Comparison of ENCODE assay signal across 21 cellular contexts in genomic region chr11:123425367-123425766, GRCh38. TPM values are rescaled to one million over a fixed set of nuclear protein-coding genes. Genes with fewer than 3 reads are reported as not detected.
DNase-seq lines count a peak whose midpoint lies in the region; ATAC-seq, FAIRE-seq and TF ChIP-seq lines count a peak whose summit lies in the region.
"Had no signal": no experiment of that assay in that cellular context is flagged by ENCODE, and none has a peak within 500 bp of the region (broad histone marks: within the 10 kb centered on the region; RNA-seq: fewer than 3 reads in every experiment).

No MANE protein-coding gene starts in this region.

- no peaks in the 10 kb centered on the region for H3K79me2 ChIP-seq in HepG2 (ENCODE audit: insufficient read depth, low read length)

- H3K27me3 ChIP-seq in HepG2 (ENCODE audit: control insufficient read depth in 1 of 2, insufficient read depth in 2 of 2, low read length in 2 of 2) (peaks cover 4 to 28% of the 10 kb centered on the region in 2 experiments), right lobe of liver (no peaks in the 10 kb centered on the region), bronchial epithelial cell (ENCODE audit: control insufficient read depth, insufficient read depth, low read length) (peaks cover 19% of the 10 kb centered on the region)

- H3K9me3 ChIP-seq in HepG2 (ENCODE audit: low read length) (no peaks in the 10 kb centered on the region), right lobe of liver (no peaks in the 10 kb centered on the region)
- H3K9me3 ChIP-seq: HAP-1 had no signal

- H3K27me3 Mint-ChIP-seq in effector memory CD8-positive, alpha-beta T cell = peaks cover 30 to 35% of the 10 kb centered on the region in 2 donors

- no peak overlapping the region for H3K4me3 Mint-ChIP-seq in effector memory CD8-positive, alpha-beta T cell
- H3K4me3 Mint-ChIP-seq: B cell; CD14-positive monocyte; CD8-positive, alpha-beta T cell had no signal

- ATAC-seq in HepG2 (no peak), right lobe of liver (no peak)
- ATAC-seq in effector memory CD8-positive, alpha-beta T cell (replicated peaks) = no peak
- ATAC-seq: CD8-positive, alpha-beta T cell had no signal

- POLR2A ChIA-PET in HepG2 (lab: Yijun Ruan, JAX) = no interaction called here

- DNase-seq in HepG2 (ENCODE audit: low spot score) (no peak), right lobe of liver (no peak), OCI-M1 (lab: John Stamatoyannopoulos, UW) (peak; percentile 44), bronchial epithelial cell (ENCODE audit: low read depth) (no peak), NK-92 (lab: John Stamatoyannopoulos, UW; ENCODE audit: unreplicated experiment) (no peak), NCI-H1436 (lab: John Stamatoyannopoulos, UW) (no peak)
- DNase-seq in effector memory CD8-positive, alpha-beta T cell = no peak
- DNase-seq: CD8-positive, alpha-beta T cell; COR-L47; DMS153; DMS79 treated with DMSO at 0.1 percent for 48 hours; EL had no signal

- H3K4me1 ChIP-seq in HepG2 (ENCODE audit: insufficient read depth, low read length) (no peaks in the 10 kb centered on the region), right lobe of liver (no peaks in the 10 kb centered on the region)

- no peak overlapping the region for H3K9ac ChIP-seq in HepG2 (ENCODE audit: insufficient read depth, low read depth, low read length)

- no peaks in the 10 kb centered on the region for H3K36me3 Mint-ChIP-seq in effector memory CD8-positive, alpha-beta T cell (ENCODE audit: insufficient read depth)
- H3K36me3 Mint-ChIP-seq: CD8-positive, alpha-beta T cell had no signal

- FAIRE-seq in HepG2 (lab: Jason Lieb, UNC) (no peak), bronchial epithelial cell (lab: Jason Lieb, UNC) (peak; percentile 91)
- FAIRE-seq: A204.1, D721Med, G401.6, GM19239, H1, HTR-8/SVneo had no signal

- no peak overlapping the region for H2AFZ ChIP-seq in HepG2 (ENCODE audit: low read length)

- TF ChIP-seq RAD21 in HepG2 (CRISPR knock-in tag; IDR thresholded peaks at IDR 0.05) = no peak

- H3K4me1 Mint-ChIP-seq in effector memory CD8-positive, alpha-beta T cell (ENCODE audit: low read depth in 2 of 2) = peaks cover 7 to 10% of the 10 kb centered on the region in 2 donors

- no peak overlapping the region for H3K4me2 ChIP-seq in HepG2 (ENCODE audit: low read depth, low read length)

- TF ChIP-seq EP300 in HepG2 (IDR thresholded peaks at IDR 0.05; ENCODE audit: low read depth in 2 of 2, low read length in 2 of 2) (no peak), HepG2 (CRISPR knock-in tag; IDR thresholded peaks at IDR 0.05; ENCODE audit: borderline replicate concordance) (no peak)

- TF ChIP-seq CTCF in HepG2 (CRISPR knock-in tag; IDR thresholded peaks at IDR 0.05) (no peak), right lobe of liver (IDR thresholded peaks at IDR 0.05) (no peak), bronchial epithelial cell (IDR thresholded peaks at IDR 0.05; ENCODE audit: insufficient read depth, low read length, severe bottlenecking) (no peak)

- 0% methylated on average over 1 of the region's 4 CpGs for WGBS in HepG2 (ENCODE audit: low lambda C conversion rate)
- WGBS in right lobe of liver (ENCODE audit: insufficient coverage, low coverage, low lambda C conversion rate, missing lambda C conversion rate) = 22% methylated on average over 4 of the region's 4 CpGs

- in situ Hi-C loops in HepG2 (cut with HindIII; ENCODE audit: extremely low pct_ligation_motif_present, low pct_unique_long_range_greater_than_20kb) = no loop called here

- no peaks in the 10 kb centered on the region for H4K20me1 ChIP-seq in HepG2 (ENCODE audit: insufficient read depth, low read length)

- TF ChIP-seq POLR2A in HepG2 (IDR thresholded peaks at IDR 0.05; ENCODE audit: insufficient read depth in 1 of 2, low read depth in 2 of 2, low read length in 2 of 2) = no peak
- no peak for TF ChIP-seq POLR2A in right lobe of liver (IDR thresholded peaks at IDR 0.05)

- no peak overlapping the region for H3K27ac Mint-ChIP-seq in effector memory CD8-positive, alpha-beta T cell
- H3K27ac Mint-ChIP-seq: B cell; CD14-positive monocyte; CD8-positive, alpha-beta T cell had no signal

- no peak overlapping the region for H3K4me3 ChIP-seq in HepG2 (replicated peaks in 1 of 3; ENCODE audit: insufficient read depth in 1 of 3, low read depth in 2 of 3, low read length in 3 of 3)
- no peak overlapping the region for H3K4me3 ChIP-seq in right lobe of liver
- H3K4me3 ChIP-seq in bronchial epithelial cell (ENCODE audit: low read depth, low read length) = no peak overlapping the region
- H3K4me3 ChIP-seq: HAP-1 had no signal

- no peaks in the 10 kb centered on the region for H3K9me3 Mint-ChIP-seq in effector memory CD8-positive, alpha-beta T cell
- H3K9me3 Mint-ChIP-seq: CD14-positive monocyte; CD8-positive, alpha-beta T cell had no signal

- no peaks in the 10 kb centered on the region for H3K36me3 ChIP-seq in HepG2 (replicated peaks in 1 of 2; ENCODE audit: control insufficient read depth in 1 of 2, insufficient read depth in 2 of 2, low read length in 2 of 2)
- H3K36me3 ChIP-seq in right lobe of liver = no peaks in the 10 kb centered on the region
- no peaks in the 10 kb centered on the region for H3K36me3 ChIP-seq in bronchial epithelial cell (ENCODE audit: control insufficient read depth, insufficient read depth, low read length)
- H3K36me3 ChIP-seq: HAP-1 had no signal

- CTCF ChIA-PET in HepG2 (lab: Yijun Ruan, JAX; ENCODE audit: low intra/inter-chr PET ratio, low total read pairs) = no interaction called here

- H3K27ac ChIP-seq in HepG2 (ENCODE audit: extremely low read length, insufficient read depth, low read length) = no peak overlapping the region
- no peak overlapping the region for H3K27ac ChIP-seq in right lobe of liver

- no TSS peak for BruUV-seq in HepG2 (replicated peaks; lab: Mats Ljungman, UMichigan)

- intact Hi-C loops in HepG2 (cut with micrococcal nuclease; ENCODE audit: unreplicated experiment) (no loop called here), right lobe of liver (cut with DNase I) (no loop called here)

TF ChIP-seq in HepG2, 621 proteins besides CTCF, POLR2A, EP300 and RAD21:
- TF ChIP-seq TBX2 (CRISPR knock-in tag; IDR thresholded peaks at IDR 0.05; ENCODE audit: borderline replicate concordance) (no peak), ATF7 (IDR thresholded peaks at IDR 0.05) (peak; percentile 89), ATF7 (CRISPR knock-in tag; IDR thresholded peaks at IDR 0.05) (no peak), CREB1 (IDR thresholded peaks at IDR 0.05) (peak; percentile 93), CREB1 (CRISPR knock-in tag; IDR thresholded peaks at IDR 0.05) (no peak)

RNA-seq across cellular contexts. Expression of gene GRAMD1B, which starts 4.7 kb away (rescaled TPM):
- total RNA-seq in HepG2 (2016; rRNA removed; fragmentation: Illumina TruSeq; extraction: Trizol) (not detected in 2 replicates), right lobe of liver (1 to 10 TPM; 1.0 to 2.0 (median 1.5) TPM), bronchial epithelial cell (0.26 and 1.4 TPM in 2 replicates)
- not detected in 2 replicates for total RNA-seq in HepG2 (2016; cell fraction: cytosol; rRNA removed; fragmentation: Illumina TruSeq; extraction: Trizol; ENCODE audit: low read depth)
- total RNA-seq in HepG2 (2016; cell fraction: insoluble cytoplasmic fraction; rRNA removed; fragmentation: Illumina TruSeq; extraction: Trizol) = not detected in 2 replicates
- total RNA-seq in HepG2 (2016; cell fraction: membrane; rRNA removed; fragmentation: Illumina TruSeq; extraction: Trizol) = not detected in 2 replicates
- total RNA-seq in HepG2 (2016; cell fraction: nucleus; rRNA removed; fragmentation: Illumina TruSeq; extraction: Trizol) = not detected in 2 replicates
- polyA plus RNA-seq in HepG2 (2011; rRNA removed) = 0.04 and 0.12 TPM in 2 replicates
- polyA plus RNA-seq in HepG2 (2011; cell fraction: cytosol; rRNA removed) = 0.03 and 0.04 TPM in 2 replicates
- 0.13 and 0.16 TPM in 2 replicates for polyA plus RNA-seq in HepG2 (2011; cell fraction: nucleus; rRNA removed)
- 0.01 and 0.05 TPM in 2 replicates for polyA plus RNA-seq in HepG2 (2012)
- polyA plus RNA-seq in HepG2 (2016; cell fraction: cytosol; fragmentation: Illumina TruSeq; extraction: Trizol; ENCODE audit: low read depth) = not detected in 2 replicates
- polyA plus RNA-seq in HepG2 (2016; cell fraction: insoluble cytoplasmic fraction; fragmentation: Illumina TruSeq; extraction: Trizol; ENCODE audit: low read depth) = not detected in 2 replicates
- not detected in 2 replicates for polyA plus RNA-seq in HepG2 (2016; cell fraction: membrane; fragmentation: Illumina TruSeq; extraction: Trizol; ENCODE audit: low read depth)
- 0.11 TPM in 1 of 2 replicates, not detected in the other for polyA plus RNA-seq in HepG2 (2016; cell fraction: nucleus; fragmentation: Illumina TruSeq; extraction: Trizol; ENCODE audit: insufficient read depth, low read depth)
- 131 TPM in 1 of 2 replicates, not detected in the other for polyA minus RNA-seq in HepG2 (2011; rRNA and poly(A)+ RNA removed; ENCODE audit: low replicate concordance)
- 0.44 TPM in 1 of 2 replicates, not detected in the other for polyA minus RNA-seq in HepG2 (2011; cell fraction: cytosol; rRNA and poly(A)+ RNA removed)
- 0.12 and 0.64 TPM in 2 replicates for polyA minus RNA-seq in HepG2 (2011; cell fraction: nucleus; rRNA and poly(A)+ RNA removed)
